ENCODE assay signal across 25 cellular contexts in the genomic region with DNA sequence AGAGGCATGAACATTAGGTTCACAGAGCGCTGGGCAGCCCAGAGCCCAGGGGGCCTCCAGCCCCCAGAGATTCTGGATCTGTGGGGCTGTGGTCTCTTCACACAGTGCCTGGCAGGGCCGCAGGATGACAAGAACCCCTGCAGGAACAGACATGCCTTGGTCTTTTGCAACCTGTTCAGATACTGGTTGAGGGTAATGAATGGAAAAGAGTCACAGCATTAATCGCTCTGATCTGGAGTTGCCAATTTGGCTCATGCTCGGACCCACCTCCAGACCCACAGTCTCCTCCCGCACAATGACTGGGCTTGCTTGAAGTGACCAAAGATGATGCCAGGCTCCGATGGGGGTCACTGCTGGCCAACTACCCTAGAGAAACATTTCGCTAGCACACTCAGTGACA.
"Had no signal": no experiment of that assay in that cellular context is flagged by ENCODE, and none has a peak within 500 bp of the region (broad histone marks: within the 10 kb centered on the region; RNA-seq: fewer than 3 reads in every experiment).

No MANE protein-coding gene starts in this region.

- FAIRE-seq: astrocyte, urothelium cell line had no signal

- ATAC-seq: activated CD4-positive, alpha-beta T cell treated with anti-CD3 and anti-CD28 coated beads for 36 hours; activated CD8-positive, alpha-beta T cell treated with anti-CD3 and anti-CD28 coated beads, Interleukin-2, amount 10 ng/mL, durations not matched to agents 7 days and 5 days; gastrocnemius medialis; left cardiac atrium; naive thymus-derived CD4-positive, alpha-beta T cell; right cardiac atrium; stimulated activated naive CD8-positive, alpha-beta T cell treated with anti-CD3 and anti-CD28 coated beads, Interleukin-15, Interleukin-2, amounts not matched to agents 100 U/mL and 50 U/mL, for 24 hours had no signal

- H3K36me3 ChIP-seq: brain microvascular endothelial cell, gastrocnemius medialis, spleen, thoracic aorta had no signal

- H3K27ac Mint-ChIP-seq: activated CD4-positive, alpha-beta T cell treated with anti-CD3 and anti-CD28 coated beads for 36 hours; activated CD8-positive, alpha-beta T cell treated with anti-CD3 and anti-CD28 coated beads, Interleukin-2, amount 10 ng/mL, durations not matched to agents 7 days and 5 days; dendritic cell treated with granulocyte-macrophage colony-stimulating factor and Interleukin-4, amounts not matched to agents 40 ng/mL and 50 ng/mL, for 4 days; endodermal cell; naive thymus-derived CD4-positive, alpha-beta T cell had no signal

- H3K27me3 ChIP-seq: brain microvascular endothelial cell, gastrocnemius medialis had no signal

- H3K4me3 Mint-ChIP-seq: activated CD8-positive, alpha-beta T cell treated with anti-CD3 and anti-CD28 coated beads, Interleukin-2, amount 10 ng/mL, durations not matched to agents 7 days and 5 days; dendritic cell treated with granulocyte-macrophage colony-stimulating factor and Interleukin-4, amounts not matched to agents 40 ng/mL and 50 ng/mL, for 4 days had no signal

- H3K4me1 Mint-ChIP-seq: activated CD4-positive, alpha-beta T cell treated with anti-CD3 and anti-CD28 coated beads for 36 hours had no signal

- H3K4me3 ChIP-seq: gastrocnemius medialis, spleen, thoracic aorta had no signal

- DNase-seq: activated CD4-positive, alpha-beta T cell treated with anti-CD3 and anti-CD28 coated beads for 36 hours; activated CD4-positive, CD25-positive, alpha-beta regulatory T cell; activated CD8-positive, alpha-beta T cell treated with anti-CD3 and anti-CD28 coated beads, Interleukin-2, amount 10 ng/mL, durations not matched to agents 7 days and 5 days; activated effector memory CD4-positive, alpha-beta T cell treated with Interleukin-2 at 50 U/mL for 16 hours; activated naive CD4-positive, alpha-beta T cell treated with Interleukin-2 at 50 U/mL for 16 hours; amniotic stem cell; brain microvascular endothelial cell; central memory CD4-positive, alpha-beta T cell; glutamatergic neuron; islet precursor cell; left cardiac atrium; midbrain; naive thymus-derived CD4-positive, alpha-beta T cell; posterior cingulate gyrus; right cardiac atrium; spleen; stimulated activated naive CD8-positive, alpha-beta T cell treated with anti-CD3 and anti-CD28 coated beads, Interleukin-15, Interleukin-2, amounts not matched to agents 100 U/mL and 50 U/mL, for 24 hours; T-helper 1 cell; trophoblast cell had no signal

- H3K9me3 ChIP-seq: gastrocnemius medialis, spleen, thoracic aorta had no signal

- H3K9me3 Mint-ChIP-seq: dendritic cell treated with granulocyte-macrophage colony-stimulating factor and Interleukin-4, amounts not matched to agents 40 ng/mL and 50 ng/mL, for 4 days; endodermal cell; naive thymus-derived CD4-positive, alpha-beta T cell had no signal

- H3K27ac ChIP-seq: brain microvascular endothelial cell, gastrocnemius medialis, thoracic aorta had no signal

- H3K36me3 Mint-ChIP-seq: naive thymus-derived CD4-positive, alpha-beta T cell had no signal
